Comparison of ENCODE assay signal across 25 cellular contexts in genomic region chr19:33118643-33119042, GRCh38. TPM values are rescaled to one million over a fixed set of nuclear protein-coding genes. Genes with fewer than 3 reads are reported as not detected.
"Had no signal": no experiment of that assay in that cellular context is flagged by ENCODE, and none has a peak within 500 bp of the region (broad histone marks: within the 10 kb centered on the region; RNA-seq: fewer than 3 reads in every experiment).

No MANE protein-coding gene starts in this region.

- H3K27me3 ChIP-seq: MG63 had no signal

- FAIRE-seq: RCC 7860 had no signal

- H3K9me3 ChIP-seq: MG63 had no signal

- H3K27ac ChIP-seq: RWPE1 had no signal

- H3K4me3 ChIP-seq: MG63 had no signal

- DNase-seq: activated CD4-positive, alpha-beta T cell treated with anti-CD3 and anti-CD28 coated beads for 36 hours; activated CD4-positive, alpha-beta T cell treated with anti-CD3 and anti-CD28 coated beads, Interleukin-2, amount 50 U/mL, for 48 hours; activated CD8-positive, alpha-beta memory T cell treated with anti-CD3 and anti-CD28 coated beads, Interleukin-2, amount 50 U/mL, for 4 hours; activated gamma-delta T cell treated with Interleukin-2 at 50 U/mL for 16 hours; activated naive CD4-positive, alpha-beta T cell treated with anti-CD3 and anti-CD28 coated beads for 36 hours; activated T-cell treated with anti-CD3 and anti-CD28 coated beads for 4 hours; activated T-cell treated with anti-CD3 and anti-CD28 coated beads, Interleukin-2, amount 50 U/mL, for 4 hours; anterior cingulate cortex; KG1; MG63; NCI-H1048; NCI-H1436; NCI-H2081 treated with DMSO at 0.1 percent for 48 hours; NK-92 treated with Interleukin-12 subunit alpha and Interleukin-12 subunit beta, amount 100 ng/mL, for 24 hours; SIG-M5; T-helper 9 cell had no signal

- ATAC-seq: activated T-cell treated with anti-CD3 and anti-CD28 coated beads, Interleukin-2, amount 50 U/mL, for 4 hours; Right ventricle myocardium inferior had no signal

RNA-seq across cellular contexts. Expression of gene WDR88, which starts 13.3 kb away (rescaled TPM):
- total RNA-seq: activated CD8-positive, alpha-beta T cell treated with anti-CD3 and anti-CD28 coated beads, Interleukin-2, amount 10 ng/mL, durations not matched to agents 7 days and 5 days; activated naive CD4-positive, alpha-beta T cell treated with anti-CD3 and anti-CD28 coated beads for 36 hours; activated naive CD4-positive, alpha-beta T cell treated with anti-CD3 and anti-CD28 coated beads, Interleukin-2, amount 50 U/mL, for 72 hours; activated T-cell treated with anti-CD3 and anti-CD28 coated beads, Interleukin-2, amount 50 U/mL, for 4 hours; activated T-helper 1 cell treated with anti-CD3 and anti-CD28 coated beads, Interleukin-12 subunit alpha, Interleukin-12 subunit beta, Interleukin-2, Interleukin-4 antibody, amounts not matched to agents 30 ng/mL and 10 ng/mL and 1 ng/mL, durations not matched to agents 14 hours and 24 hours and 36 hours; chondrocyte; PC-3; Right ventricle myocardium inferior; SK-MEL-5 had no signal
